Comparison of ENCODE assay signal across 9 cellular contexts in the genomic region with DNA sequence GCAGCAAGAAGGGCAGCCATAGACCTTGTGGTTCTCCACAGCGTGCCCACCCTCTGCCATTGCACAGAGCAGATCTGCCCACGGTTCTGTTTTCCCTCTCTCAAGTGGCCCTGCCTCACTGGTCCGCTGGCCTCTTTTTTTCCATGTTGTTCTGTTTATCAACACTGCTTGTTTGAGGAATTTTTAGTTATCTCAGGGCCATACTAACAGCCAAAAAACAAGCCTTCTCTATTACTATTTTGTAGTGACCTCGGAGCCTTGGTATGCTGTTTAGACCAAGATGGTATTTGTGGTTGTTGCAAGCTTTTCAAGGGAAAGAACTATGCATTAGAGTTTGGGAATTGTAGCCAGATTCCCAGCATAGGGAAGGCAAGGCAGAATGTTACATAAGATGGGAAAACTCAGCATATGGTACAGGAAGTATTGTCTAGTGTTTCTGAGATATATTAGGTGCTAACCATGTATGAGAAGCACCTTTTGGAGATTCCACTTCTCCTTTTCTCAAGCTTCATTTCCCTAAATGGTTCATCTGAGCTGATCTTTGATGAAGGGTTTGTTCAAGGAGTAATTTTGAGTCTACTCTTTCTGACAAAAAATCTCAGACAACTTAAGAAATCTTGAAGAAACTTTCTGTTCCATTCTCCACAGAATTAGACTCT. TPM values are rescaled to one million over a fixed set of nuclear protein-coding genes. Genes with fewer than 3 reads are reported as not detected.
DNase-seq lines count a peak whose midpoint lies in the region; ATAC-seq and TF ChIP-seq lines count a peak whose summit lies in the region.
"Had no signal": no experiment of that assay in that cellular context is flagged by ENCODE, and none has a peak within 500 bp of the region (broad histone marks: within the 10 kb centered on the region; RNA-seq: fewer than 3 reads in every experiment).

No MANE protein-coding gene starts in this region.

- H3K27ac Mint-ChIP-seq in glutamatergic neuron (ENCODE audit: unreplicated experiment) (peak overlapping the region; percentile 18), CD14-positive monocyte (peak overlapping the region in 2 of 7 donors; percentile 18 to 68)

- H3K4me3 Mint-ChIP-seq in glutamatergic neuron (ENCODE audit: unreplicated experiment) (no peak overlapping the region), CD14-positive monocyte (no peak overlapping the region)

- in situ Hi-C loops in transverse colon (cut with MboI; ENCODE audit: low pct_ligation_motif_present in 1 of 4, low pct_unique_long_range_greater_than_20kb in 1 of 4, low sequenced_read_pairs in 3 of 4), result loop anchor here (5.0 to 10.0 kb wide), 2 partner anchors 155 to 158 kb away; no protein-coding TSS in a partner anchor

- no peak overlapping the region for H3K4me3 ChIP-seq in cardiac muscle cell
- H3K4me3 ChIP-seq in transverse colon, result no peak overlapping the region
- H3K4me3 ChIP-seq: thyroid gland had no signal

- H3K36me3 Mint-ChIP-seq in glutamatergic neuron (ENCODE audit: unreplicated experiment), result no peaks in the 10 kb centered on the region
- peaks cover 73 to 82% of the 10 kb centered on the region in 2 donors for H3K36me3 Mint-ChIP-seq in CD14-positive monocyte

- H3K27me3 ChIP-seq in cardiac muscle cell, result no peaks in the 10 kb centered on the region
- H3K27me3 ChIP-seq in transverse colon, result no peaks in the 10 kb centered on the region
- H3K27me3 ChIP-seq: thyroid gland had no signal

- WGBS in transverse colon (ENCODE audit: low coverage in 1 of 2), 2 donors, result 74% methylated on average over 4 of the region's 4 CpGs; no CpG with 5 or more reads in 1 of the 2 donors

- H3K9me3 ChIP-seq in cardiac muscle cell (ENCODE audit: low read depth) (no peaks in the 10 kb centered on the region), transverse colon (no peaks in the 10 kb centered on the region)
- H3K9me3 ChIP-seq: thyroid gland had no signal

- TF ChIP-seq CTCF in cardiac muscle cell (IDR thresholded peaks at IDR 0.05; ENCODE audit: low read depth, low read length), result no peak
- TF ChIP-seq CTCF in glutamatergic neuron (IDR thresholded peaks at IDR 0.05; ENCODE audit: partially characterized antibody, unreplicated experiment), result no peak
- TF ChIP-seq CTCF in transverse colon (IDR thresholded peaks at IDR 0.05), result no peak
- TF ChIP-seq CTCF in CD14-positive monocyte (IDR thresholded peaks at IDR 0.05), result no peak

- H3K4me1 Mint-ChIP-seq in glutamatergic neuron (ENCODE audit: low read depth, unreplicated experiment), result peaks cover 24% of the 10 kb centered on the region
- H3K4me1 Mint-ChIP-seq in CD14-positive monocyte, result peaks cover 15% of the 10 kb centered on the region

- H3K9me3 Mint-ChIP-seq in glutamatergic neuron (ENCODE audit: unreplicated experiment) (no peaks in the 10 kb centered on the region), CD14-positive monocyte (no peaks in the 10 kb centered on the region)

- H3K27me3 Mint-ChIP-seq in glutamatergic neuron (ENCODE audit: unreplicated experiment) (no peaks in the 10 kb centered on the region), CD14-positive monocyte (ENCODE audit: low read depth in 3 of 3) (peaks cover 0 to 2% (median 0%) of the 10 kb centered on the region in 3 donors)

- H3K27ac ChIP-seq in cardiac muscle cell (peak overlapping the region; percentile 64), transverse colon (peak overlapping the region; percentile 7 to 41 (median 28))
- H3K27ac ChIP-seq: thyroid gland had no signal

- no peak for TF ChIP-seq POLR2A in transverse colon (IDR thresholded peaks at IDR 0.05)

- no peak for TF ChIP-seq EP300 in transverse colon (IDR thresholded peaks at IDR 0.05; ENCODE audit: low read depth)

- H3K4me1 ChIP-seq in cardiac muscle cell (ENCODE audit: low read depth) (peaks cover 29% of the 10 kb centered on the region), transverse colon (peaks cover 0 to 4% (median 0%) of the 10 kb centered on the region in 4 donors)
- H3K4me1 ChIP-seq: thyroid gland had no signal

- ATAC-seq in left cardiac atrium (no peak), SK-N-SH treated with all-trans-retinoic acid at 6 μM for 48 hours (peak; percentile 77), GM19397 (IDR thresholded peaks at IDR 0.05; ENCODE audit: unreplicated experiment) (no peak)

- DNase-seq in cardiac muscle cell (ENCODE audit: low read depth in 1 of 2, low spot score in 1 of 2) (peak in 1 of 2 donors; percentile 86), left cardiac atrium (no peak), glutamatergic neuron (no peak), transverse colon (no peak), NCI-H345 treated with DMSO at 0.1 percent for 48 hours (lab: John Stamatoyannopoulos, UW; ENCODE audit: unreplicated experiment) (no peak), CD14-positive monocyte (ENCODE audit: low spot score) (no peak)
- DNase-seq: thyroid gland had no signal

- intact Hi-C loops in left cardiac atrium (cut with DNase I) (loop anchor here (5.0 to 10.0 kb wide), 3 partner anchors 93 to 158 kb away; a partner anchor contains a TSS), transverse colon (cut with DNase I; ENCODE audit: low total_unique reads) (loop anchor here (5.0 kb wide), 1 partner anchor 158 kb away; no protein-coding TSS in a partner anchor), CD14-positive monocyte (cut with micrococcal nuclease) (no loop called here)

- H3K36me3 ChIP-seq in cardiac muscle cell, result peaks cover 29% of the 10 kb centered on the region
- peaks cover 0 to 43% (median 14%) of the 10 kb centered on the region in 4 donors for H3K36me3 ChIP-seq in transverse colon

TF ChIP-seq in SK-N-SH treated with all-trans-retinoic acid at 6 μM for 48 hours, 23 proteins besides CTCF, POLR2A, EP300 and RAD21:
- TF ChIP-seq PPARA (CRISPR knock-in tag; IDR thresholded peaks at IDR 0.05; ENCODE audit: borderline replicate concordance), result 0 out of 2 replicates have a peak, but pooled peaks have one; percentile 9
- TF ChIP-seq ISL1 (CRISPR knock-in tag; IDR thresholded peaks at IDR 0.05), result peak; percentile 31; the same call in 1 of the 2 replicates
- no peak for TF ChIP-seq ZFP30 (CRISPR knock-in tag; IDR thresholded peaks at IDR 0.05)
TF ChIP-seq in SK-N-SH treated with all-trans-retinoic acid at 6 μM for 48 hours: peak in this region for 2.

RNA-seq across cellular contexts. Expression of a gene that starts 54.3 kb away (rescaled TPM):
- total RNA-seq in cardiac muscle cell, result 18.7 and 29.0 TPM in 2 replicates
- 14.7 and 15.9 TPM in 2 replicates for polyA plus RNA-seq in cardiac muscle cell
- total RNA-seq in left cardiac atrium, result 10 to 100 TPM; 29.0 to 30.8 TPM
- 56.5 TPM for total RNA-seq in glutamatergic neuron (ENCODE audit: unreplicated experiment)
- 100 to 1,000 TPM in 2 of 4 donors, 10 to 100 TPM in 2; 48.3 to 152 (median 85.9) TPM for total RNA-seq in transverse colon
- 100 to 1,000 TPM; 214 to 329 TPM for polyA plus RNA-seq in CD14-positive monocyte

Comparison
In these comparisons a context has a peak if more than half of its experiments do, and no peak if none do; other contexts are left out.
1. intact Hi-C loops: an anchor here in left cardiac atrium (5.0 to 10.0 kb wide) and transverse colon (5.0 kb wide); none called in CD14-positive monocyte.